ENCODE assay signal across 26 cellular contexts in the genomic region with DNA sequence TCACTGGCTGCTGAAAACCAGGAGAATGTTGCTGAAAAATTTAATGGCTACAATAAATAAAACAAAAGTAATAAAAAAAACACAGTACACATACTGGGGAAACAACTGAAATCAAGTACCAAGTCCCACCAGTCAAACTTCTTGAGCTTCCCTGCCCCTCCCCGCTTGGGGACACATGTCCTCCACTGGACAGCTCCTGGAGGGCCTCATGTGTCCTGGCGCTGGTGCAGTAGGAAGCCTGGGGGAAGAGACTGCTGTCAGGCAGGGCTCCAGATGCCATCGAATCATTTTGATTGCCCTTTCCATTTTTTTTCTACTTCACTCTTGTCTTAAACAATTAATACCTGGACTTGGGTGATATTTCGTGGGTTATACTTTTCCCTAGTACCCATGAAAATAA. TPM values are rescaled to one million over a fixed set of nuclear protein-coding genes. Genes with fewer than 3 reads are reported as not detected.
DNase-seq lines count a peak whose midpoint lies in the region; ATAC-seq and TF ChIP-seq lines count a peak whose summit lies in the region.
"Had no signal": no experiment of that assay in that cellular context is flagged by ENCODE, and none has a peak within 500 bp of the region (broad histone marks: within the 10 kb centered on the region; RNA-seq: fewer than 3 reads in every experiment).

No MANE protein-coding gene starts in this region.

- peaks cover 42% of the 10 kb centered on the region for H3K4me1 Mint-ChIP-seq in activated naive CD4-positive, alpha-beta T cell treated with anti-CD3 and anti-CD28 coated beads, Interleukin-2, amount 10 ng/mL, durations not matched to agents 7 days and 5 days
- H3K4me1 Mint-ChIP-seq in stimulated activated memory B cell treated with anti-CD40 and anti-IgM and Interleukin-4, amounts not matched to agents 10 μg/mL and 1 μg/mL and 100 μg/mL, for 72 hours, result peaks cover 70% of the 10 kb centered on the region
- no peaks in the 10 kb centered on the region for H3K4me1 Mint-ChIP-seq in GM23338

- H3K9me3 Mint-ChIP-seq in activated naive CD4-positive, alpha-beta T cell treated with anti-CD3 and anti-CD28 coated beads, Interleukin-2, amount 10 ng/mL, durations not matched to agents 7 days and 5 days, result no peaks in the 10 kb centered on the region
- no peaks in the 10 kb centered on the region for H3K9me3 Mint-ChIP-seq in stimulated activated memory B cell treated with anti-CD40 and anti-IgM and Interleukin-4, amounts not matched to agents 10 μg/mL and 1 μg/mL and 100 μg/mL, for 72 hours
- no peaks in the 10 kb centered on the region; the same call in 2 of the 3 replicates for H3K9me3 Mint-ChIP-seq in GM23338
- H3K9me3 Mint-ChIP-seq: activated naive CD8-positive, alpha-beta T cell treated with anti-CD3 and anti-CD28 coated beads, Interleukin-2, amount 10 ng/mL, durations not matched to agents 7 days and 5 days; activated T-helper 2 cell treated with anti-CD3 and anti-CD28 coated beads, Interferon-gamma antibody, Interleukin-2, Interleukin-4, amounts not matched to agents 10 μg/mL and 5 μg/mL and 100 μg/mL, durations not matched to agents 14 hours and 24 hours and 36 hours; central memory CD8-positive, alpha-beta T cell; neural progenitor cell; stimulated activated naive CD8-positive, alpha-beta T cell treated with anti-CD3 and anti-CD28 coated beads, Interleukin-15, Interleukin-2, amounts not matched to agents 100 ng/mL and 50 ng/mL, for 24 hours; T-cell had no signal

- H2AFZ ChIP-seq in MM.1S (ENCODE audit: low read length), result no peak overlapping the region
- no peak overlapping the region for H2AFZ ChIP-seq in GM23338
- H2AFZ ChIP-seq: neural progenitor cell had no signal

- H3K27ac ChIP-seq in MM.1S (ENCODE audit: low read length) (peak overlapping the region; percentile 86; the same call in 1 of the 2 replicates), layer of hippocampus (ENCODE audit: low read depth, low read length) (peak overlapping the region; percentile 24), GM23338 (ENCODE audit: low read depth) (no peak overlapping the region)
- H3K27ac ChIP-seq: A549, neural progenitor cell, thyroid gland had no signal

- H3K27me3 Mint-ChIP-seq in activated naive CD4-positive, alpha-beta T cell treated with anti-CD3 and anti-CD28 coated beads, Interleukin-2, amount 10 ng/mL, durations not matched to agents 7 days and 5 days, result no peaks in the 10 kb centered on the region
- H3K27me3 Mint-ChIP-seq in stimulated activated memory B cell treated with anti-CD40 and anti-IgM and Interleukin-4, amounts not matched to agents 10 μg/mL and 1 μg/mL and 100 μg/mL, for 72 hours, result no peaks in the 10 kb centered on the region
- H3K27me3 Mint-ChIP-seq in GM23338 (ENCODE audit: insufficient read depth, low read depth, poor library complexity), result peaks cover 8% of the 10 kb centered on the region
- H3K27me3 Mint-ChIP-seq: activated naive CD8-positive, alpha-beta T cell treated with anti-CD3 and anti-CD28 coated beads, Interleukin-2, amount 10 ng/mL, durations not matched to agents 7 days and 5 days; central memory CD8-positive, alpha-beta T cell; stimulated activated naive CD8-positive, alpha-beta T cell treated with anti-CD3 and anti-CD28 coated beads, Interleukin-15, Interleukin-2, amounts not matched to agents 100 ng/mL and 50 ng/mL, for 24 hours; T-cell had no signal

- no peak overlapping the region for H3K9ac ChIP-seq in MM.1S (ENCODE audit: low read length)
- H3K9ac ChIP-seq: neural progenitor cell had no signal

- H3K36me3 ChIP-seq in MM.1S (replicated peaks; ENCODE audit: insufficient read depth, low read length) (no peaks in the 10 kb centered on the region), GM23338 (ENCODE audit: insufficient read depth) (no peaks in the 10 kb centered on the region)
- H3K36me3 ChIP-seq: neural progenitor cell, thyroid gland had no signal

- peak overlapping the region; percentile 28 for H3K27ac Mint-ChIP-seq in activated naive CD4-positive, alpha-beta T cell treated with anti-CD3 and anti-CD28 coated beads, Interleukin-2, amount 10 ng/mL, durations not matched to agents 7 days and 5 days
- H3K27ac Mint-ChIP-seq in stimulated activated memory B cell treated with anti-CD40 and anti-IgM and Interleukin-4, amounts not matched to agents 10 μg/mL and 1 μg/mL and 100 μg/mL, for 72 hours, result peak overlapping the region; percentile 82
- H3K27ac Mint-ChIP-seq in GM23338, result no peak overlapping the region
- H3K27ac Mint-ChIP-seq: activated naive CD8-positive, alpha-beta T cell treated with anti-CD3 and anti-CD28 coated beads, Interleukin-2, amount 10 ng/mL, durations not matched to agents 7 days and 5 days; activated T-helper 2 cell treated with anti-CD3 and anti-CD28 coated beads, Interferon-gamma antibody, Interleukin-2, Interleukin-4, amounts not matched to agents 10 μg/mL and 5 μg/mL and 100 μg/mL, durations not matched to agents 14 hours and 24 hours and 36 hours had no signal

- TF ChIP-seq CTCF in MM.1S (IDR thresholded peaks at IDR 0.05; ENCODE audit: low read length), result no peak
- TF ChIP-seq CTCF in GM23338 (conservative IDR thresholded peaks at IDR 0.05; ENCODE audit: low read depth in 2 of 2), result no peak

- 0 out of 2 replicates have a peak, but pooled peaks cover 11% of the 10 kb centered on the region for H4K20me1 ChIP-seq in MM.1S (ENCODE audit: insufficient read depth, low read length)
- H4K20me1 ChIP-seq in GM23338 (replicated peaks; ENCODE audit: insufficient read depth), result peaks cover 58% of the 10 kb centered on the region

- no peaks in the 10 kb centered on the region for H3K27me3 ChIP-seq in MM.1S (replicated peaks; ENCODE audit: insufficient read depth, low read length)
- no peaks in the 10 kb centered on the region for H3K27me3 ChIP-seq in layer of hippocampus (ENCODE audit: control insufficient read depth, insufficient read depth, low read length)
- H3K27me3 ChIP-seq in GM23338 (ENCODE audit: insufficient read depth), result no peaks in the 10 kb centered on the region
- H3K27me3 ChIP-seq: neural progenitor cell, thyroid gland had no signal

- no peak for DNase-seq in activated naive CD4-positive, alpha-beta T cell treated with anti-CD3 and anti-CD28 coated beads, Interleukin-2, amount 10 ng/mL, durations not matched to agents 7 days and 5 days
- no peak for DNase-seq in activated naive CD4-positive, alpha-beta T cell (lab: John Stamatoyannopoulos, UW)
- no peak for DNase-seq in MM.1S
- DNase-seq in GM23338 (ENCODE audit: low spot score), result no peak
- DNase-seq: activated CD4-positive, alpha-beta T cell treated with anti-CD3 and anti-CD28 coated beads, Interleukin-2, amount 50 U/mL, for 48 hours; activated naive CD8-positive, alpha-beta T cell treated with anti-CD3 and anti-CD28 coated beads, Interleukin-2, amount 10 ng/mL, durations not matched to agents 7 days and 5 days; AML-193; dermis blood vessel endothelial cell; DMS153; GOT3; NCI-H1105; NCI-H1930; NCI-H526; NK-92 treated with Interleukin-12 subunit alpha and Interleukin-12 subunit beta, amount 100 ng/mL, for 24 hours; SIG-M5; T-cell had no signal

- no peak for ATAC-seq in stimulated activated memory B cell treated with anti-CD40 and anti-IgM and Interleukin-4, amounts not matched to agents 10 μg/mL and 1 μg/mL and 100 μg/mL, for 72 hours
- no peak for ATAC-seq in HG02884 (IDR thresholded peaks at IDR 0.05; ENCODE audit: unreplicated experiment)
- ATAC-seq in GM23338, result no peak
- no peak for ATAC-seq in esophagus mucosa
- ATAC-seq: A549, T-cell had no signal

- no peaks in the 10 kb centered on the region for H3K9me3 ChIP-seq in MM.1S (replicated peaks; ENCODE audit: insufficient read depth, low read length)
- H3K9me3 ChIP-seq: A549, thyroid gland had no signal

- H3K79me2 ChIP-seq in MM.1S (ENCODE audit: low read length) (peaks cover 96% of the 10 kb centered on the region), GM23338 (replicated peaks; ENCODE audit: insufficient read depth) (peaks cover 94% of the 10 kb centered on the region)

- H3K4me2 ChIP-seq in MM.1S (ENCODE audit: low read depth, low read length) (no peak overlapping the region), GM23338 (no peak overlapping the region)
- H3K4me2 ChIP-seq: A549, neural progenitor cell had no signal

- H3K4me3 ChIP-seq in MM.1S (ENCODE audit: low read length), result no peak overlapping the region
- H3K4me3 ChIP-seq in GM23338, result no peak overlapping the region
- H3K4me3 ChIP-seq: A549, neural progenitor cell, thyroid gland had no signal

- CTCF ChIA-PET in activated naive CD4-positive, alpha-beta T cell treated with anti-CD3 and anti-CD28 coated beads, Interleukin-2, amount 10 ng/mL, durations not matched to agents 7 days and 5 days (lab: Charles Lee), result no interaction called here

- H3K9me2 ChIP-seq in MM.1S (replicated peaks; ENCODE audit: insufficient read depth, low read length) (no peaks in the 10 kb centered on the region), GM23338 (ENCODE audit: insufficient read depth) (no peaks in the 10 kb centered on the region)

- H3F3A ChIP-seq in MM.1S (ENCODE audit: insufficient read depth, low read length), result peaks cover 33% of the 10 kb centered on the region
- no peaks in the 10 kb centered on the region for H3F3A ChIP-seq in GM23338 (replicated peaks; ENCODE audit: low read depth)

- H3K4me3 Mint-ChIP-seq in activated naive CD4-positive, alpha-beta T cell treated with anti-CD3 and anti-CD28 coated beads, Interleukin-2, amount 10 ng/mL, durations not matched to agents 7 days and 5 days, result no peak overlapping the region
- no peak overlapping the region for H3K4me3 Mint-ChIP-seq in stimulated activated memory B cell treated with anti-CD40 and anti-IgM and Interleukin-4, amounts not matched to agents 10 μg/mL and 1 μg/mL and 100 μg/mL, for 72 hours
- no peak overlapping the region for H3K4me3 Mint-ChIP-seq in GM23338
- H3K4me3 Mint-ChIP-seq: activated naive CD8-positive, alpha-beta T cell treated with anti-CD3 and anti-CD28 coated beads, Interleukin-2, amount 10 ng/mL, durations not matched to agents 7 days and 5 days; central memory CD8-positive, alpha-beta T cell; neural progenitor cell; stimulated activated naive CD8-positive, alpha-beta T cell treated with anti-CD3 and anti-CD28 coated beads, Interleukin-15, Interleukin-2, amounts not matched to agents 100 ng/mL and 50 ng/mL, for 24 hours; T-cell had no signal

- H3K36me3 Mint-ChIP-seq in activated naive CD4-positive, alpha-beta T cell treated with anti-CD3 and anti-CD28 coated beads, Interleukin-2, amount 10 ng/mL, durations not matched to agents 7 days and 5 days, result peaks cover 5% of the 10 kb centered on the region
- H3K36me3 Mint-ChIP-seq in stimulated activated memory B cell treated with anti-CD40 and anti-IgM and Interleukin-4, amounts not matched to agents 10 μg/mL and 1 μg/mL and 100 μg/mL, for 72 hours, result no peaks in the 10 kb centered on the region
- H3K36me3 Mint-ChIP-seq in GM23338 (ENCODE audit: low read depth), result no peaks in the 10 kb centered on the region; the same call in 2 of the 3 replicates
- H3K36me3 Mint-ChIP-seq: neural progenitor cell, T-cell had no signal

- H3K4me1 ChIP-seq in MM.1S (ENCODE audit: low read length) (peaks cover 71% of the 10 kb centered on the region), GM23338 (ENCODE audit: insufficient read depth) (no peaks in the 10 kb centered on the region)
- H3K4me1 ChIP-seq: A549, neural progenitor cell had no signal

RNA-seq across cellular contexts. Expression of gene SLC35E1, which starts 26.6 kb away (rescaled TPM):
- total RNA-seq in GM23338 (2014; rRNA removed; shearing (Covaris generic)), result 24.1 and 30.3 TPM in 2 replicates
- polyA plus RNA-seq in GM23338 (2016; fragmentation: Nextera tagmentation; extraction: Ambion mirVana), result 16.2 and 17.0 TPM in 2 replicates
- total RNA-seq in esophagus mucosa, result 28.4 TPM

RNA-seq across cellular contexts. Expression of gene MED26, which starts 29.2 kb away (rescaled TPM):
- total RNA-seq in GM23338 (2014; rRNA removed; shearing (Covaris generic)), result 13.1 and 15.4 TPM in 2 replicates
- 7.4 and 8.6 TPM in 2 replicates for polyA plus RNA-seq in GM23338 (2016; fragmentation: Nextera tagmentation; extraction: Ambion mirVana)
- 6.3 TPM for total RNA-seq in esophagus mucosa

RNA-seq across cellular contexts. Expression of gene CHERP, which starts 56.6 kb away (rescaled TPM):
- total RNA-seq in GM23338 (2014; rRNA removed; shearing (Covaris generic)), result 31.0 and 31.6 TPM in 2 replicates
- polyA plus RNA-seq in GM23338 (2016; fragmentation: Nextera tagmentation; extraction: Ambion mirVana), result 37.5 and 41.2 TPM in 2 replicates
- total RNA-seq in esophagus mucosa, result 17.7 TPM
